Comparison of ENCODE assay signal across 20 cellular contexts in the genomic region with DNA sequence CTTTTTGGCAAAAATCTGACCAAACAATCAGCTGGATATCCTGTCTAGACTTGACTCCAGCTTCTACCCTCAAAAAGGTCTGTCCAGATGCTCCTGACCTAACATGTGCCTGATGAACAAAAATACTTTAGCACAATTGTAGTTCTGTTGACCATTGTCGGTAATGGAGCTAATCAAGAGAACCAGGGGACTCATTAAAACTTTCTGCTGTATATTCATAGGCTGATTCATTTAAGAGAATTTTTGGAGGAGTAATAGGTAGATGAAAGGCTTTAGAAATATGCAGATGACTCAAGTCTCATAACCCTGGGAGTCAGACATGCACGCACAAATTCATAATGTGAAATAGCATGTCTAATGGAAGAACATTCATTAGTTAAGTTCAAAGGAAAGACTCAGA.
A peak's percentile ranks its signal among the peaks of the same experiment; 100 is the strongest.
DNase-seq lines count a peak whose midpoint lies in the region; ATAC-seq and TF ChIP-seq lines count a peak whose summit lies in the region.
"Had no signal": no experiment of that assay in that cellular context is flagged by ENCODE, and none has a peak within 500 bp of the region (broad histone marks: within the 10 kb centered on the region; RNA-seq: fewer than 3 reads in every experiment).

No MANE protein-coding gene starts in this region.

- H3K4me3 ChIP-seq in AG09309 (ENCODE audit: control insufficient read depth, low read depth, low read length) = no peak overlapping the region
- no peak overlapping the region for H3K4me3 ChIP-seq in choroid plexus epithelial cell (ENCODE audit: low read depth, low read length)
- H3K4me3 ChIP-seq: SJCRH30 had no signal

- ATAC-seq in HG03095 (IDR thresholded peaks at IDR 0.05; ENCODE audit: unreplicated experiment) (no peak), GM19452 (IDR thresholded peaks at IDR 0.05; ENCODE audit: unreplicated experiment) (no peak)
- ATAC-seq: effector memory CD8-positive, alpha-beta T cell had no signal

- TF ChIP-seq CTCF in AG09309 (IDR thresholded peaks at IDR 0.05; ENCODE audit: control insufficient read depth, insufficient read depth, low read depth, low read length, missing control alignments) (no peak), choroid plexus epithelial cell (conservative IDR thresholded peaks at IDR 0.05; ENCODE audit: low read depth, low read length) (no peak)

- DNase-seq in AG09309 (ENCODE audit: low read depth) (peak; percentile 91), LHCN-M2 (ENCODE audit: low read depth) (peak; percentile 59), choroid plexus epithelial cell (ENCODE audit: low read depth) (peak; percentile 26), iris pigment epithelial cell (ENCODE audit: low read depth) (peak; percentile 18), UCSD-AML1 (lab: John Stamatoyannopoulos, UW; ENCODE audit: unreplicated experiment) (no peak)
- DNase-seq in effector CD4-positive, alpha-beta T cell = no peak
- DNase-seq: activated CD4-positive, alpha-beta T cell treated with anti-CD3 and anti-CD28 coated beads for 4 hours; activated CD8-positive, alpha-beta memory T cell treated with anti-CD3 and anti-CD28 coated beads, Interleukin-2, amount 50 U/mL, for 48 hours; COR-L47; effector memory CD8-positive, alpha-beta T cell; GDM1; H9; NCI-H187; NCI-H510A; retina; SJCRH30; stimulated activated CD4-positive, alpha-beta T cell treated with anti-CD3 and anti-CD28 coated beads, Interleukin-1b, Interleukin-23, amount 100 ng/mL, for 48 hours; T1000 had no signal

Comparison
In these comparisons a context has a peak if more than half of its experiments do, and no peak if none do; other contexts are left out.
1. DNase-seq: peak in AG09309 (single experiment), LHCN-M2 (single experiment), choroid plexus epithelial cell (single experiment) and iris pigment epithelial cell (single experiment); none in effector CD4-positive, alpha-beta T cell (single experiment) and UCSD-AML1 (single experiment).